Comparison of ENCODE assay signal across 21 cellular contexts in the genomic region with DNA sequence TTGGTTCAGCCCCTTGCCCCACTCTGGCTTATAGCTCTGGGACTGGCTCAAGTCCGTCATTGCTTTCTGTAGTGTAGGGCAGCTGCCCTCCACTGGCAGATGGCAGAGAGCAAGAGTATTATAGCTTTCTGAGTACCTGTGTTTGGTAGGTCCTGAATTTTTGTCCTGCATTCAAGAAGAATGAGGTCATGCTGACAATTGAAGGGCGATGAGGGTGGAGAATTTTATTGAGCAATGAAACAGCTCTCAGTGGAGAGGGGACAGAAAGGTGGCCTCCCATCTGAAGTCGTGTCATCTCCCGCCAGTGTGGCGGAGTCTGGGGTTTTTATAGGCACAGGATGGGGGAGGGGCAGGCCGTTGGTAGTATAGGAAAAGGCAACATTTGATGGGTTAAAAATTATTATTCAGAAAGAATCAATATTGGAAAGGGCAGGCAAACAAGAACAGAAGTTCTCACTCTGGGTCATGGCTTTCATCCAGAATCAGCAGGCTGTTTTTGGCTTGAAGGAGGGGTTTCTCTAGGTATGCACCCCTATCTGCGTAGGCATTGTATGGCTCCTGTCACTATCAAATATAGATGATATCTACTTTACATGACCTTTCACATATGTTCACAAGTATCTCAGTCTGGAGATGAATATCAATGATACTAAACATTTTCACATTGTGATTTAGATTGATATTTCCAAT.
"Had no signal": no experiment of that assay in that cellular context is flagged by ENCODE, and none has a peak within 500 bp of the region (broad histone marks: within the 10 kb centered on the region; RNA-seq: fewer than 3 reads in every experiment).

No MANE protein-coding gene starts in this region.

- DNase-seq: activated CD4-positive, alpha-beta memory T cell treated with anti-CD3 and anti-CD28 coated beads for 36 hours; activated CD4-positive, alpha-beta T cell treated with anti-CD3 and anti-CD28 coated beads, Interleukin-2, amount 10 ng/mL, durations not matched to agents 7 days and 5 days; activated CD4-positive, CD25-positive, alpha-beta regulatory T cell; activated CD8-positive, alpha-beta memory T cell treated with anti-CD3 and anti-CD28 coated beads for 24 hours; activated gamma-delta T cell; activated naive CD4-positive, alpha-beta T cell treated with anti-CD3 and anti-CD28 coated beads for 36 hours; activated T-cell treated with anti-CD3 and anti-CD28 coated beads, Interleukin-2, amount 50 U/mL, for 4 hours; amygdala; MM.1S; NCI-H1105; NCI-H1436; NCI-H1694 treated with DMSO at 0.1 percent for 48 hours; NCI-H2029 treated with DMSO at 0.1 percent for 48 hours; NCI-H345; NCI-H510A; NCI-H526 treated with DMSO at 0.1 percent for 48 hours; PC-3; SIG-M5; T-helper 17 cell; T-helper 9 cell had no signal

- FAIRE-seq: astrocyte had no signal
